Comparison of ENCODE assay signal across 1 cellular context in genomic region chr3:128969993-128970740, GRCh38.
TF ChIP-seq lines count a peak whose summit lies in the region.

No MANE protein-coding gene starts in this region.

TF ChIP-seq in HCT116, 20 proteins besides CTCF, POLR2A, EP300 and RAD21:
- TF ChIP-seq FOSL1 (IDR thresholded peaks at IDR 0.05; ENCODE audit: low read depth) (no peak), REST (IDR thresholded peaks at IDR 0.05; ENCODE audit: low read depth) (no peak), EGR1 (IDR thresholded peaks at IDR 0.05; ENCODE audit: low read depth) (no peak), TCF7L2 (IDR thresholded peaks at IDR 0.05; ENCODE audit: borderline replicate concordance, extremely low read depth, insufficient read depth, insufficient read length) (no peak), MAX (IDR thresholded peaks at IDR 0.05) (no peak), YY1 (IDR thresholded peaks at IDR 0.05; ENCODE audit: extremely low read depth, insufficient replicate concordance, low read depth, low read length) (no peak), POLR2AphosphoS5 (IDR thresholded peaks at IDR 0.05; ENCODE audit: low read depth, low read length) (no peak), SIN3A (IDR thresholded peaks at IDR 0.05; ENCODE audit: low read depth) (no peak), CBX3 (IDR thresholded peaks at IDR 0.05; ENCODE audit: low read depth) (no peak), EZH2phosphoT487 (IDR thresholded peaks at IDR 0.05; ENCODE audit: borderline replicate concordance) (no peak)
